ENCODE assay signal across 12 cellular contexts in genomic region chr18:13269599-13270011, GRCh38. TPM values are rescaled to one million over a fixed set of nuclear protein-coding genes. Genes with fewer than 3 reads are reported as not detected.
DNase-seq lines count a peak whose midpoint lies in the region; ATAC-seq and TF ChIP-seq lines count a peak whose summit lies in the region.
"Had no signal": no experiment of that assay in that cellular context is flagged by ENCODE, and none has a peak within 500 bp of the region (broad histone marks: within the 10 kb centered on the region; RNA-seq: fewer than 3 reads in every experiment).

No MANE protein-coding gene starts in this region.

- no peaks in the 10 kb centered on the region for H3K27me3 ChIP-seq in thyroid gland

- peaks cover 2% of the 10 kb centered on the region for H3K36me3 Mint-ChIP-seq in activated T-cell treated with anti-CD3 and anti-CD28 coated beads, Interleukin-2, amount 50 U/mL, for 4 hours (ENCODE audit: insufficient read depth)

- no peak overlapping the region for H3K4me3 ChIP-seq in thyroid gland (replicated peaks in 1 of 3)

- no peaks in the 10 kb centered on the region for H3K27me3 Mint-ChIP-seq in activated T-cell treated with anti-CD3 and anti-CD28 coated beads, Interleukin-2, amount 50 U/mL, for 4 hours (ENCODE audit: low read depth)

- no peaks in the 10 kb centered on the region for H3K9me3 ChIP-seq in thyroid gland

- TF ChIP-seq POLR2A in thyroid gland (IDR thresholded peaks at IDR 0.05), result no peak

- peak; percentile 62 to 65 for DNase-seq in activated T-cell treated with anti-CD3 and anti-CD28 coated beads, Interleukin-2, amount 50 U/mL, for 48 hours
- DNase-seq in activated T-cell treated with anti-CD3 and anti-CD28 coated beads, Interleukin-2, amount 50 U/mL, for 4 hours, result no peak
- peak; percentile 56 for DNase-seq in astrocyte of the hippocampus (ENCODE audit: low read depth, low spot score)
- peak; percentile 46 for DNase-seq in mucosa of gallbladder (ENCODE audit: low spot score)
- DNase-seq in thyroid gland, result peak; percentile 20 to 29
- DNase-seq: amniotic stem cell, GOT3, NCI-H2029 had no signal

- H3K4me1 ChIP-seq in thyroid gland, result peaks cover 27 to 49% of the 10 kb centered on the region in 2 donors

- peak overlapping the region; percentile 66 to 82 (median 68) for H3K27ac ChIP-seq in thyroid gland
- H3K27ac ChIP-seq: KMS-11 had no signal

- H3K36me3 ChIP-seq in thyroid gland, result no peaks in the 10 kb centered on the region

- H3K9me3 Mint-ChIP-seq in activated T-cell treated with anti-CD3 and anti-CD28 coated beads, Interleukin-2, amount 50 U/mL, for 4 hours, result no peaks in the 10 kb centered on the region

- no peak overlapping the region for H3K4me3 Mint-ChIP-seq in activated T-cell treated with anti-CD3 and anti-CD28 coated beads, Interleukin-2, amount 50 U/mL, for 4 hours

- no peak for TF ChIP-seq CTCF in thyroid gland (IDR thresholded peaks at IDR 0.05)

- peaks cover 74% of the 10 kb centered on the region for H3K4me1 Mint-ChIP-seq in activated T-cell treated with anti-CD3 and anti-CD28 coated beads, Interleukin-2, amount 50 U/mL, for 4 hours (ENCODE audit: low read depth)

- no peak for ATAC-seq in activated T-cell treated with anti-CD3 and anti-CD28 coated beads, Interleukin-2, amount 50 U/mL, for 4 hours
- ATAC-seq in HG03108 (IDR thresholded peaks at IDR 0.05; ENCODE audit: unreplicated experiment), result no peak
- no peak for ATAC-seq in GM19328 (IDR thresholded peaks at IDR 0.05; ENCODE audit: unreplicated experiment)
- no peak for ATAC-seq in GM21717 (IDR thresholded peaks at IDR 0.05; ENCODE audit: unreplicated experiment)

- intact Hi-C loops in thyroid gland (cut with DNase I), result no loop called here

- WGBS in thyroid gland, 2 donors, result 70 to 79% methylated on average over 8 of the region's 8 CpGs

RNA-seq across cellular contexts. Expression of gene LDLRAD4, which starts 51.0 kb away (rescaled TPM):
- total RNA-seq in activated T-cell treated with anti-CD3 and anti-CD28 coated beads, Interleukin-2, amount 50 U/mL, for 4 hours, result 10 to 100 TPM; 17.5 to 20.4 (median 18.3) TPM
- total RNA-seq in mucosa of gallbladder, result 51.0 TPM
- 10 to 100 TPM; 23.7 to 35.7 (median 29.7) TPM for total RNA-seq in thyroid gland
